In genomic region chr20:1748777-1749176, GRCh38 we compare ENCODE assay signal across 29 cellular contexts.
"Had no signal": no experiment of that assay in that cellular context is flagged by ENCODE, and none has a peak within 500 bp of the region (broad histone marks: within the 10 kb centered on the region; RNA-seq: fewer than 3 reads in every experiment).

No MANE protein-coding gene starts in this region.

- FAIRE-seq: urothelium cell line had no signal

- H3K9me3 ChIP-seq: suprapubic skin, testis, thoracic aorta, thyroid gland, tibial artery, tibial nerve, transverse colon, upper lobe of left lung, upper lobe of right lung, uterus, vagina had no signal

- H3K27ac Mint-ChIP-seq: stimulated activated effector memory CD8-positive, alpha-beta T cell treated with anti-CD3 and anti-CD28 coated beads, Interleukin-12 subunit alpha, Interleukin-12 subunit beta, amount 100 ng/mL, for 72 hours; stimulated activated memory B cell treated with anti-CD40 and anti-IgM and Interleukin-4, amounts not matched to agents 10 μg/mL and 1 μg/mL and 100 μg/mL, for 72 hours; stimulated activated naive B cell treated with anti-CD40 and anti-IgM and Interleukin-4, amounts not matched to agents 10 μg/mL and 1 μg/mL and 100 μg/mL, for 72 hours; stimulated activated naive CD8-positive, alpha-beta T cell treated with anti-CD3 and anti-CD28 coated beads, Interleukin-15, amount 100 ng/mL, for 72 hours; stimulated activated naive CD8-positive, alpha-beta T cell treated with anti-CD3 and anti-CD28 coated beads, Interleukin-15, Interleukin-2, amounts not matched to agents 100 ng/mL and 50 ng/mL, for 24 hours; type B pancreatic cell had no signal

- H3K36me3 Mint-ChIP-seq: stimulated activated effector memory CD8-positive, alpha-beta T cell treated with anti-CD3 and anti-CD28 coated beads, Interleukin-12 subunit alpha, Interleukin-12 subunit beta, amount 100 ng/mL, for 72 hours; stimulated activated naive B cell treated with anti-CD40 and anti-IgM and Interleukin-4, amounts not matched to agents 10 μg/mL and 1 μg/mL and 100 μg/mL, for 72 hours; type B pancreatic cell had no signal

- H3K27me3 Mint-ChIP-seq: stimulated activated memory B cell treated with anti-CD40 and anti-IgM and Interleukin-4, amounts not matched to agents 10 μg/mL and 1 μg/mL and 100 μg/mL, for 72 hours; stimulated activated naive CD8-positive, alpha-beta T cell treated with anti-CD3 and anti-CD28 coated beads, Interleukin-15, Interleukin-2, amounts not matched to agents 100 ng/mL and 50 ng/mL, for 24 hours had no signal

- H3K4me3 Mint-ChIP-seq: stimulated activated effector memory CD8-positive, alpha-beta T cell treated with anti-CD3 and anti-CD28 coated beads, Interleukin-12 subunit alpha, Interleukin-12 subunit beta, amount 100 ng/mL, for 72 hours; stimulated activated memory B cell treated with anti-CD40 and anti-IgM and Interleukin-4, amounts not matched to agents 10 μg/mL and 1 μg/mL and 100 μg/mL, for 72 hours; stimulated activated naive B cell treated with anti-CD40 and anti-IgM and Interleukin-4, amounts not matched to agents 10 μg/mL and 1 μg/mL and 100 μg/mL, for 72 hours; stimulated activated naive CD8-positive, alpha-beta T cell treated with anti-CD3 and anti-CD28 coated beads, Interleukin-15, amount 100 ng/mL, for 72 hours; stimulated activated naive CD8-positive, alpha-beta T cell treated with anti-CD3 and anti-CD28 coated beads, Interleukin-15, Interleukin-2, amounts not matched to agents 100 ng/mL and 50 ng/mL, for 24 hours; type B pancreatic cell had no signal

- ATAC-seq: stimulated activated effector memory CD8-positive, alpha-beta T cell treated with anti-CD3 and anti-CD28 coated beads, Interleukin-12 subunit alpha, Interleukin-12 subunit beta, amount 100 ng/mL, for 72 hours; stimulated activated memory B cell treated with anti-CD40 and anti-IgM and Interleukin-4, amounts not matched to agents 10 μg/mL and 1 μg/mL and 100 μg/mL, for 72 hours; stimulated activated naive B cell treated with anti-CD40 and anti-IgM and Interleukin-4, amounts not matched to agents 10 μg/mL and 1 μg/mL and 100 μg/mL, for 72 hours; stimulated activated naive CD8-positive, alpha-beta T cell treated with anti-CD3 and anti-CD28 coated beads, Interleukin-15, amount 100 ng/mL, for 72 hours; stimulated activated naive CD8-positive, alpha-beta T cell treated with anti-CD3 and anti-CD28 coated beads, Interleukin-15, Interleukin-2, amounts not matched to agents 100 U/mL and 50 U/mL, for 24 hours; upper lobe of right lung had no signal

- H3K36me3 ChIP-seq: stomach, suprapubic skin, thoracic aorta, thyroid gland, tibial artery, tibial nerve, transverse colon, upper lobe of left lung, upper lobe of right lung, uterus, vagina had no signal

- H3K4me3 ChIP-seq: stomach, suprapubic skin, testis, thoracic aorta, thyroid gland, tibial artery, tibial nerve, transverse colon, upper lobe of left lung, upper lobe of right lung, uterus, vagina had no signal

- H3K4me1 ChIP-seq: stomach, suprapubic skin, testis, thyroid gland, tibial artery, tibial nerve, transverse colon, upper lobe of left lung, upper lobe of right lung, uterus, vagina had no signal

- H3K27me3 ChIP-seq: suprapubic skin, testis, thyroid gland, tibial artery, tibial nerve, transverse colon, upper lobe of left lung, uterus, vagina had no signal

- H3K4me1 Mint-ChIP-seq: stimulated activated effector memory CD8-positive, alpha-beta T cell treated with anti-CD3 and anti-CD28 coated beads, Interleukin-12 subunit alpha, Interleukin-12 subunit beta, amount 100 ng/mL, for 72 hours had no signal

- H3K27ac ChIP-seq: stomach, suprapubic skin, testis, thoracic aorta, thyroid gland, tibial artery, tibial nerve, transverse colon, upper lobe of left lung, upper lobe of right lung, uterus, vagina had no signal

- H3K9me3 Mint-ChIP-seq: stimulated activated effector memory CD8-positive, alpha-beta T cell treated with anti-CD3 and anti-CD28 coated beads, Interleukin-12 subunit alpha, Interleukin-12 subunit beta, amount 100 ng/mL, for 72 hours; type B pancreatic cell had no signal

- DNase-seq: stimulated activated CD4-positive, alpha-beta T cell treated with anti-CD3 and anti-CD28 coated beads, Interleukin-2, amount 100 ng/mL, for 48 hours; stimulated activated CD4-positive, alpha-beta T cell treated with anti-CD3 and anti-CD28 coated beads, Interleukin-4, amount 100 ng/mL, for 1 hour; stimulated activated CD4-positive, alpha-beta T cell treated with anti-CD3 and anti-CD28 coated beads, Interleukin-4, amount 100 ng/mL, for 24 hours; stimulated activated CD4-positive, alpha-beta T cell treated with anti-CD3 and anti-CD28 coated beads, Interleukin-4, amount 100 ng/mL, for 4 hours; stimulated activated CD8-positive, alpha-beta memory T cell treated with anti-CD3 and anti-CD28 coated beads, Interleukin-4, amount 100 ng/mL, for 48 hours; stimulated activated naive B cell treated with anti-CD40 and anti-IgM and Interleukin-4, amounts not matched to agents 10 μg/mL and 1 μg/mL and 100 μg/mL, for 72 hours; stimulated activated naive CD4-positive, alpha-beta T cell; stimulated activated naive CD4-positive, alpha-beta T cell treated with Interleukin-2 at 50 U/mL for 16 hours; stimulated activated naive CD8-positive, alpha-beta T cell treated with anti-CD3 and anti-CD28 coated beads, Interleukin-15, amount 100 ng/mL, for 72 hours; stimulated activated naive CD8-positive, alpha-beta T cell treated with anti-CD3 and anti-CD28 coated beads, Interleukin-15, Interleukin-2, amounts not matched to agents 100 U/mL and 50 U/mL, for 24 hours; stomach; substantia nigra; testis; thyroid gland; tibial artery; transverse colon; trophoblast cell; upper lobe of left lung; upper lobe of right lung; uterus had no signal
